ENCODE assay signal across 11 cellular contexts in the genomic region with DNA sequence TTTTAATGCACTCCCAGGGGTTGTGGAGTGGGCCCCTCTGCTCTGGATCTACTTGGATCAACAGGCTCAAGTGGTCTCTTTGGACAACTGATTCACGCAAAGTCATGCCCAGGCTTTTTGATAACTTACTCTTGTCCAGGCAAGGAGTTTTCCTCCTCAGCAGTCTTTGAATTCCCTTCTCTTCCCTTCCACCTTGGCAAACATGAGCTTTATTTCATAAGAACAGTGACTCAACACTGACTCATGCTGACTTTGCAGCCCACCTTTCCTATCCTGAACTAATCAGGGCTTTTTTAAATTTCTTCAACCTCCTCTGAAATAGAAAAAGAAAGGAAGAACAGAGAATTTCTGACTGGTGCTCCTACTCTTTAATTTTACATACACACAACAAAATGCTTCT.
DNase-seq lines count a peak whose midpoint lies in the region; ATAC-seq lines count a peak whose summit lies in the region.
"Had no signal": no experiment of that assay in that cellular context is flagged by ENCODE, and none has a peak within 500 bp of the region (broad histone marks: within the 10 kb centered on the region; RNA-seq: fewer than 3 reads in every experiment).

No MANE protein-coding gene starts in this region.

- no peaks in the 10 kb centered on the region for H3K9me3 ChIP-seq in HUES48 (ENCODE audit: control insufficient read depth, insufficient read depth, low read length)
- H3K9me3 ChIP-seq: BLaER1 treated with 17β-estradiol and CSF1 and Interleukin-3, amounts not matched to agents 10 nM and 100 nM had no signal

- no peaks in the 10 kb centered on the region for H3K36me3 ChIP-seq in HUES48 (ENCODE audit: control insufficient read depth, insufficient read depth, low read length)
- H3K36me3 ChIP-seq: BLaER1 treated with 17β-estradiol and CSF1 and Interleukin-3, amounts not matched to agents 10 nM and 100 nM had no signal

- no peak for ATAC-seq in HG03196 (IDR thresholded peaks at IDR 0.05; ENCODE audit: unreplicated experiment)

- H3K27me3 ChIP-seq in HUES48 (ENCODE audit: control insufficient read depth, insufficient read depth, low read length), result no peaks in the 10 kb centered on the region
- H3K27me3 ChIP-seq: BLaER1 treated with 17β-estradiol and CSF1 and Interleukin-3, amounts not matched to agents 10 nM and 100 nM had no signal

- DNase-seq in AG08395 (ENCODE audit: low spot score), result peak; percentile 62
- DNase-seq in caudate nucleus (lab: John Stamatoyannopoulos, UW), result peak in 16 of 61 donors; percentile 3 to 74 (median 9)
- peak; percentile 59 for DNase-seq in kidney glomerular epithelial cell (lab: John Stamatoyannopoulos, UW)
- DNase-seq in cerebellar nuclear complex (lab: John Stamatoyannopoulos, UW), result no peak
- no peak for DNase-seq in DMS153 treated with DMSO at 0.1 percent for 48 hours (lab: John Stamatoyannopoulos, UW; ENCODE audit: unreplicated experiment)
- DNase-seq in NCI-H446 treated with DMSO at 0.1 percent for 48 hours (lab: John Stamatoyannopoulos, UW), result no peak
- DNase-seq: NCI-H1930 had no signal

- H3K27ac ChIP-seq in HUES48 (ENCODE audit: low read depth, low read length) (peak overlapping the region; percentile 21), caudate nucleus (ENCODE audit: low read depth, low read length) (peak overlapping the region; percentile 39)
- H3K27ac ChIP-seq: BLaER1 treated with 17β-estradiol and CSF1 and Interleukin-3, amounts not matched to agents 10 nM and 100 nM; VCaP had no signal

- H3K9ac ChIP-seq in HUES48 (ENCODE audit: low read depth, low read length), result no peak overlapping the region
- H3K9ac ChIP-seq: BLaER1 treated with 17β-estradiol and CSF1 and Interleukin-3, amounts not matched to agents 10 nM and 100 nM had no signal

- H3K4me3 ChIP-seq in HUES48 (ENCODE audit: low read depth, low read length), result no peak overlapping the region
- H3K4me3 ChIP-seq: BLaER1 treated with 17β-estradiol and CSF1 and Interleukin-3, amounts not matched to agents 10 nM and 100 nM had no signal

- peaks cover 29% of the 10 kb centered on the region for H3K4me1 ChIP-seq in HUES48 (ENCODE audit: control insufficient read depth, insufficient read depth, low read length)

Comparison
In these comparisons a context has a peak if more than half of its experiments do, and no peak if none do; other contexts are left out.
1. DNase-seq: peak in AG08395 (single experiment) and kidney glomerular epithelial cell (single experiment); none in cerebellar nuclear complex (0 of 2), DMS153 treated with DMSO at 0.1 percent for 48 hours (single experiment) and NCI-H446 treated with DMSO at 0.1 percent for 48 hours (single experiment).